Comparison of ENCODE assay signal across 13 cellular contexts in genomic region chr15:92843819-92844218, GRCh38. TPM values are rescaled to one million over a fixed set of nuclear protein-coding genes. Genes with fewer than 3 reads are reported as not detected.
DNase-seq lines count a peak whose midpoint lies in the region; ATAC-seq and TF ChIP-seq lines count a peak whose summit lies in the region.
"Had no signal": no experiment of that assay in that cellular context is flagged by ENCODE, and none has a peak within 500 bp of the region (broad histone marks: within the 10 kb centered on the region; RNA-seq: fewer than 3 reads in every experiment).

No MANE protein-coding gene starts in this region.

- peak overlapping the region; percentile 91 for H3K27ac Mint-ChIP-seq in CD4-positive, alpha-beta T cell
- peak overlapping the region; percentile 94 for H3K27ac Mint-ChIP-seq in activated T-helper 17 cell treated with anti-CD3 and anti-CD28 coated beads, Interleukin-2, amount 50 U/mL, for 72 hours
- H3K27ac Mint-ChIP-seq in neural progenitor cell: peak overlapping the region; percentile 88
- H3K27ac Mint-ChIP-seq: H9 had no signal

- POLR2A ChIA-PET in CD4-positive, alpha-beta T cell (lab: Charles Lee): interaction anchor here (1.1 to 15.2 kb wide), 5 partner anchors 9 to 38 kb away, joined by 3 to 305 read pairs (median 10); no protein-coding TSS in a partner anchor

- H3K36me3 Mint-ChIP-seq in CD4-positive, alpha-beta T cell (ENCODE audit: low read depth): no peaks in the 10 kb centered on the region
- no peaks in the 10 kb centered on the region for H3K36me3 Mint-ChIP-seq in activated T-helper 17 cell treated with anti-CD3 and anti-CD28 coated beads, Interleukin-2, amount 50 U/mL, for 72 hours (ENCODE audit: low read depth)
- peaks cover under 1% of the 10 kb centered on the region for H3K36me3 Mint-ChIP-seq in neural progenitor cell

- peak overlapping the region; percentile 34; the same call in 1 of the 2 replicates for H3K9ac ChIP-seq in OCI-LY1 (ENCODE audit: low read length)
- no peak overlapping the region for H3K9ac ChIP-seq in neural progenitor cell

- H3K79me2 ChIP-seq in OCI-LY1 (ENCODE audit: insufficient read depth, low read length) (no peaks in the 10 kb centered on the region), neural progenitor cell (ENCODE audit: low read depth) (no peaks in the 10 kb centered on the region)

- H3K27ac ChIP-seq in CD4-positive, alpha-beta T cell (ENCODE audit: low read depth, low read length): peak overlapping the region; percentile 52
- H3K27ac ChIP-seq in OCI-LY1 (ENCODE audit: low read depth, low read length, poor library complexity, severe bottlenecking) (peak overlapping the region; percentile 94), neural progenitor cell (no peak overlapping the region), upper lobe of right lung (no peak overlapping the region), brain microvascular endothelial cell (no peak overlapping the region)

- CTCF ChIA-PET in CD4-positive, alpha-beta T cell (lab: Charles Lee): interaction anchor here (2.4 kb wide), 1 partner anchor 35 kb away, joined by 9 read pairs; no protein-coding TSS in a partner anchor

- H3K9me3 Mint-ChIP-seq in CD4-positive, alpha-beta T cell: no peaks in the 10 kb centered on the region
- no peaks in the 10 kb centered on the region for H3K9me3 Mint-ChIP-seq in activated T-helper 17 cell treated with anti-CD3 and anti-CD28 coated beads, Interleukin-2, amount 50 U/mL, for 72 hours
- peaks cover under 1% of the 10 kb centered on the region for H3K9me3 Mint-ChIP-seq in neural progenitor cell
- H3K9me3 Mint-ChIP-seq: H9 had no signal

- intact Hi-C loops in CD4-positive, alpha-beta T cell (cut with DNase I, micrococcal nuclease): loop anchor here in 1 of 2 experiments (2.0 kb wide), 1 partner anchor 13 kb away; no protein-coding TSS in a partner anchor
- intact Hi-C loops in upper lobe of right lung (cut with DNase I): no loop called here

- H3K9me2 ChIP-seq in OCI-LY1 (ENCODE audit: low read depth, low read length): no peaks in the 10 kb centered on the region

- H4K20me1 ChIP-seq in OCI-LY1 (ENCODE audit: insufficient read depth, low read length): no peaks in the 10 kb centered on the region
- H4K20me1 ChIP-seq in neural progenitor cell (ENCODE audit: low read depth): no peaks in the 10 kb centered on the region

- peak; percentile 45 for ATAC-seq in CD4-positive, alpha-beta T cell (ENCODE audit: poor library complexity)
- ATAC-seq in activated T-helper 17 cell treated with anti-CD3 and anti-CD28 coated beads, Interleukin-2, amount 50 U/mL, for 72 hours (replicated peaks): peak; percentile 23
- no peak for ATAC-seq in GM21619 (IDR thresholded peaks at IDR 0.05; ENCODE audit: unreplicated experiment)
- ATAC-seq in HG03045 (IDR thresholded peaks at IDR 0.05; ENCODE audit: unreplicated experiment): no peak
- no peak for ATAC-seq in upper lobe of right lung
- ATAC-seq: left ventricle myocardium superior, Right ventricle myocardium inferior had no signal

- peak in 3 of 10 experiments; percentile 13 to 31 (median 23) for DNase-seq in CD4-positive, alpha-beta T cell
- DNase-seq in neural progenitor cell (ENCODE audit: low spot score) (no peak), upper lobe of right lung (no peak), brain microvascular endothelial cell (no peak)
- DNase-seq: amygdala, gastrocnemius medialis, H9, left ventricle myocardium superior had no signal

- no peak for TF ChIP-seq CTCF in CD4-positive, alpha-beta T cell (IDR thresholded peaks at IDR 0.05)
- no peak for TF ChIP-seq CTCF in OCI-LY1 (IDR thresholded peaks at IDR 0.05; ENCODE audit: low read length)
- TF ChIP-seq CTCF in neural progenitor cell (IDR thresholded peaks at IDR 0.05): no peak
- TF ChIP-seq CTCF in upper lobe of right lung (IDR thresholded peaks at IDR 0.05): no peak
- no peak for TF ChIP-seq CTCF in brain microvascular endothelial cell (IDR thresholded peaks at IDR 0.05; ENCODE audit: low read depth, low read length, missing control alignments)

- H3K27me3 ChIP-seq in CD4-positive, alpha-beta T cell (ENCODE audit: control insufficient read depth, insufficient read depth, low read length): no peaks in the 10 kb centered on the region
- no peaks in the 10 kb centered on the region for H3K27me3 ChIP-seq in OCI-LY1 (ENCODE audit: insufficient read depth, low read length)
- H3K27me3 ChIP-seq in neural progenitor cell: no peaks in the 10 kb centered on the region
- H3K27me3 ChIP-seq in upper lobe of right lung: no peaks in the 10 kb centered on the region
- no peaks in the 10 kb centered on the region for H3K27me3 ChIP-seq in brain microvascular endothelial cell (replicated peaks)
- H3K27me3 ChIP-seq: gastrocnemius medialis had no signal

- H3K9me3 ChIP-seq in CD4-positive, alpha-beta T cell (ENCODE audit: control insufficient read depth, low read length): no peaks in the 10 kb centered on the region
- H3K9me3 ChIP-seq in OCI-LY1 (ENCODE audit: low read length) (no peaks in the 10 kb centered on the region), neural progenitor cell (ENCODE audit: low read depth) (no peaks in the 10 kb centered on the region), upper lobe of right lung (no peaks in the 10 kb centered on the region)
- H3K9me3 ChIP-seq: gastrocnemius medialis had no signal

- peaks cover 59% of the 10 kb centered on the region for H3K4me1 Mint-ChIP-seq in CD4-positive, alpha-beta T cell (ENCODE audit: low read depth)
- H3K4me1 Mint-ChIP-seq in activated T-helper 17 cell treated with anti-CD3 and anti-CD28 coated beads, Interleukin-2, amount 50 U/mL, for 72 hours: peaks cover 27% of the 10 kb centered on the region
- peaks cover 37% of the 10 kb centered on the region for H3K4me1 Mint-ChIP-seq in neural progenitor cell

- H3K4me3 ChIP-seq in OCI-LY1 (ENCODE audit: low read depth, low read length, poor library complexity, severe bottlenecking) (no peak overlapping the region), neural progenitor cell (no peak overlapping the region), upper lobe of right lung (no peak overlapping the region), brain microvascular endothelial cell (ENCODE audit: low read depth, low read length) (no peak overlapping the region)
- H3K4me3 ChIP-seq: gastrocnemius medialis had no signal

- H3K36me3 ChIP-seq in OCI-LY1 (ENCODE audit: insufficient read depth, low read length): no peaks in the 10 kb centered on the region
- H3K36me3 ChIP-seq in neural progenitor cell: no peaks in the 10 kb centered on the region
- no peaks in the 10 kb centered on the region for H3K36me3 ChIP-seq in upper lobe of right lung
- H3K36me3 ChIP-seq in brain microvascular endothelial cell (replicated peaks): no peaks in the 10 kb centered on the region
- H3K36me3 ChIP-seq: gastrocnemius medialis had no signal

- H3F3A ChIP-seq in OCI-LY1 (ENCODE audit: insufficient read depth, low read length): peaks cover 17% of the 10 kb centered on the region
- H3F3A ChIP-seq in neural progenitor cell (ENCODE audit: low read depth): peaks cover 30% of the 10 kb centered on the region

- no peaks in the 10 kb centered on the region for H3K27me3 Mint-ChIP-seq in CD4-positive, alpha-beta T cell
- no peaks in the 10 kb centered on the region for H3K27me3 Mint-ChIP-seq in activated T-helper 17 cell treated with anti-CD3 and anti-CD28 coated beads, Interleukin-2, amount 50 U/mL, for 72 hours
- H3K27me3 Mint-ChIP-seq in neural progenitor cell (ENCODE audit: insufficient read depth, low read depth): peaks cover 7% of the 10 kb centered on the region

- peak overlapping the region; percentile 45; the same call in 1 of the 2 replicates for H3K4me2 ChIP-seq in OCI-LY1 (ENCODE audit: low read length)
- no peak overlapping the region for H3K4me2 ChIP-seq in neural progenitor cell

- H3K4me1 ChIP-seq in OCI-LY1 (ENCODE audit: insufficient read depth, low read length, severe bottlenecking): peaks cover 78% of the 10 kb centered on the region
- peaks cover 23% of the 10 kb centered on the region for H3K4me1 ChIP-seq in neural progenitor cell
- peaks cover 17% of the 10 kb centered on the region for H3K4me1 ChIP-seq in upper lobe of right lung
- H3K4me1 ChIP-seq: gastrocnemius medialis had no signal

- peak overlapping the region; percentile 66 for H3K4me3 Mint-ChIP-seq in CD4-positive, alpha-beta T cell
- H3K4me3 Mint-ChIP-seq in activated T-helper 17 cell treated with anti-CD3 and anti-CD28 coated beads, Interleukin-2, amount 50 U/mL, for 72 hours: peak overlapping the region; percentile 84
- H3K4me3 Mint-ChIP-seq in neural progenitor cell: no peak overlapping the region
- H3K4me3 Mint-ChIP-seq: H9 had no signal

- in situ Hi-C loops in brain microvascular endothelial cell (cut with HindIII; ENCODE audit: low pct_ligation_motif_present, low sequenced_read_pairs): no loop called here

- peak overlapping the region; percentile 78; the same call in 1 of the 2 replicates for H2AFZ ChIP-seq in OCI-LY1 (ENCODE audit: low read length)
- no peak overlapping the region for H2AFZ ChIP-seq in neural progenitor cell (replicated peaks)

RNA-seq across cellular contexts. Expression of gene CHD2, which starts 56.3 kb away (rescaled TPM):
- total RNA-seq in CD4-positive, alpha-beta T cell: 100 to 1,000 TPM; 615 to 660 TPM
- 100 to 1,000 TPM; 159 to 357 TPM for total RNA-seq in activated T-helper 17 cell treated with anti-CD3 and anti-CD28 coated beads, Interleukin-2, amount 50 U/mL, for 72 hours
- total RNA-seq in neural progenitor cell (ENCODE audit: low replicate concordance): 77.6 and 128 TPM in 2 replicates
- 161 TPM for total RNA-seq in upper lobe of right lung

Comparison
In these comparisons a context has a peak if more than half of its experiments do, and no peak if none do; other contexts are left out.
1. ATAC-seq: peak in CD4-positive, alpha-beta T cell (single experiment) and activated T-helper 17 cell treated with anti-CD3 and anti-CD28 coated beads, Interleukin-2, amount 50 U/mL, for 72 hours (single experiment); none in GM21619 (single experiment), HG03045 (single experiment) and upper lobe of right lung (single experiment).
2. H3K27ac ChIP-seq: peak in CD4-positive, alpha-beta T cell (single experiment) and OCI-LY1 (single experiment); none in neural progenitor cell (single experiment), upper lobe of right lung (single experiment) and brain microvascular endothelial cell (single experiment).
3. Peak in every context shown above with its lines, with median percentiles within 50 percentile points of each other: H3K27ac Mint-ChIP-seq.